In the genomic region with DNA sequence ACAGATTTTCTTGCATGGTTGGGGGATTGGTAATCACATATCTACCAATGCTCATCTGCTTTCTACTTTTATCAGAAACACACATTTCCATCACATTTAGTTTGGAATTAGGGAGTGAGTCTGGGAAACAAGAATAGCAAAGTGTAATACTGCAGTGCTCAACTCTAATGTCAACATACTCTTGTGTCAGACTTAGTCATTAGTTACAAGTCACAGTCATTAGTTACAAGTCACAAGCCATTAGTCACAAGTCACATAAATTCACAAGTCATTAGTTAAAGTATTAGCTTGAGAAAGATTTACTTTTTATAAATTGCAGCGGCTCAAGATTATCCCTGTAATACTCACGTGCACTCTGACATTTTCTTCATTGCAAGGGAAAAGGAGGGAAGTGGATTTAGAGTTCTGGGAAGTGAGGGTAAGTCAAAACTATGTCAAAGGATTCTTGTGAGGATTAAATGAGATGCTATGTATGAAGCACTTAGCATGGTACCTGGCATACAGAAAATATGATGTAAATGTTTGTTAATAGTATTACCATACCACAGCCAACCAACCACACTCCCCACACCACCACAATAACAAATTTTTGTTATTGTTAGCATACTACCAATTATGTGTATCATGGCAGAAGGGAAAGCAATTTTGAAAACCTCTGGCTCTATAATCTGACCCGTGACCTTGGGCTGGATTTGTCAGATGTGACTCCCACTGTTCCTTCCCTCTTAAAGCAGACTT, we compare ENCODE assay signal across 22 cellular contexts.
DNase-seq lines count a peak whose midpoint lies in the region; ATAC-seq and TF ChIP-seq lines count a peak whose summit lies in the region.
"Had no signal": no experiment of that assay in that cellular context is flagged by ENCODE, and none has a peak within 500 bp of the region (broad histone marks: within the 10 kb centered on the region; RNA-seq: fewer than 3 reads in every experiment).

No MANE protein-coding gene starts in this region.

- no TSS peak for BruUV-seq in PC-3 (replicated peaks; lab: Mats Ljungman, UMichigan)

- DNase-seq in EL (peak; percentile 17), PC-3 (peak; percentile 49), fibroblast of villous mesenchyme (ENCODE audit: low read depth) (peak; percentile 60), retinal pigment epithelial cell (ENCODE audit: low read depth) (peak; percentile 95), DMS114 treated with DMSO at 0.1 percent for 48 hours (lab: John Stamatoyannopoulos, UW; ENCODE audit: unreplicated experiment) (no peak), NCI-H82 treated with DMSO at 0.1 percent for 48 hours (lab: John Stamatoyannopoulos, UW; ENCODE audit: unreplicated experiment) (no peak)
- DNase-seq in stimulated activated CD4-positive, alpha-beta T cell treated with anti-CD3 and anti-CD28 coated beads, Interleukin-4, amount 100 ng/mL, for 1 hour = no peak
- DNase-seq in activated CD4-positive, CD25-positive, alpha-beta regulatory T cell treated with anti-CD3 and anti-CD28 coated beads, Interleukin-2, amount 50 U/mL, for 72 hours = no peak
- DNase-seq: activated CD4-positive, alpha-beta T cell treated with anti-CD3 and anti-CD28 coated beads for 36 hours; activated naive CD4-positive, alpha-beta T cell; activated T-cell treated with anti-CD3 and anti-CD28 coated beads, Interleukin-2, amount 50 U/mL, for 4 hours; brain microvascular endothelial cell; CD4-positive, alpha-beta T cell; DMS 273 treated with DMSO at 0.1 percent for 48 hours; effector memory CD4-positive, alpha-beta T cell; naive B cell; NCI-H1694; NCI-H524 treated with DMSO at 0.1 percent for 48 hours; stimulated activated naive B cell treated with anti-CD40 and anti-IgM and Interleukin-4, amounts not matched to agents 10 μg/mL and 1 μg/mL and 100 μg/mL, for 72 hours; T-helper 1 cell; thyroid gland had no signal

- no peaks in the 10 kb centered on the region for H3K79me2 ChIP-seq in PC-3 (ENCODE audit: low read length)

- no peaks in the 10 kb centered on the region for H3K27me3 ChIP-seq in PC-3 (ENCODE audit: low read length)
- H3K27me3 ChIP-seq: brain microvascular endothelial cell, SJSA1, thyroid gland had no signal

- TF ChIP-seq CTCF in PC-3 (conservative IDR thresholded peaks at IDR 0.05; ENCODE audit: low read depth, low read length) = no peak
- no peak for TF ChIP-seq CTCF in fibroblast of villous mesenchyme (IDR thresholded peaks at IDR 0.05; ENCODE audit: insufficient read depth, low read depth, low read length)
- TF ChIP-seq CTCF in retinal pigment epithelial cell (conservative IDR thresholded peaks at IDR 0.05; ENCODE audit: low read depth, low read length) = no peak

- H3K4me2 ChIP-seq in PC-3 (ENCODE audit: low read length) = no peak overlapping the region

- ATAC-seq in PC-3 = peak; percentile 95
- ATAC-seq: activated CD4-positive, alpha-beta T cell treated with anti-CD3 and anti-CD28 coated beads for 36 hours; activated T-cell treated with anti-CD3 and anti-CD28 coated beads, Interleukin-2, amount 50 U/mL, for 4 hours; stimulated activated naive B cell treated with anti-CD40 and anti-IgM and Interleukin-4, amounts not matched to agents 10 μg/mL and 1 μg/mL and 100 μg/mL, for 72 hours had no signal

- H3K9me2 ChIP-seq in PC-3 (replicated peaks; ENCODE audit: low read length) = no peaks in the 10 kb centered on the region

- H3K9ac ChIP-seq in PC-3 (ENCODE audit: low read length) = no peak overlapping the region

- H3F3A ChIP-seq in PC-3 (ENCODE audit: low read length, unreplicated experiment) = no peaks in the 10 kb centered on the region

- intact Hi-C loops in PC-3 (cut with micrococcal nuclease) = no loop called here

- no peaks in the 10 kb centered on the region for H3K9me3 ChIP-seq in PC-3 (ENCODE audit: low read length)
- H3K9me3 ChIP-seq: SJSA1, thyroid gland had no signal

- H4K20me1 ChIP-seq in PC-3 (ENCODE audit: low read length) = no peaks in the 10 kb centered on the region

- H3K4me3 ChIP-seq in PC-3 (ENCODE audit: low read length) (no peak overlapping the region), fibroblast of villous mesenchyme (ENCODE audit: low read depth, low read length) (no peak overlapping the region), retinal pigment epithelial cell (ENCODE audit: low read length) (no peak overlapping the region)
- H3K4me3 ChIP-seq: SJSA1, thyroid gland had no signal

- CTCF ChIA-PET in PC-3 (lab: Charles Lee) = no interaction called here

- POLR2A ChIA-PET in PC-3 (lab: Charles Lee; ENCODE audit: unreplicated experiment) = no interaction called here

- no peak overlapping the region for H2AFZ ChIP-seq in PC-3 (ENCODE audit: low read length)

- H3K27ac ChIP-seq in PC-3 (ENCODE audit: low read length) = peak overlapping the region; percentile 44
- H3K27ac ChIP-seq: brain microvascular endothelial cell, SJSA1, thyroid gland had no signal

- no peaks in the 10 kb centered on the region for H3K36me3 ChIP-seq in PC-3 (ENCODE audit: low read depth, low read length)
- H3K36me3 ChIP-seq: brain microvascular endothelial cell, SJSA1, thyroid gland had no signal

- H3K4me1 ChIP-seq in PC-3 (ENCODE audit: insufficient read depth, low read length) = peaks cover 12% of the 10 kb centered on the region
- H3K4me1 ChIP-seq: SJSA1, thyroid gland had no signal

Comparison
In these comparisons a context has a peak if more than half of its experiments do, and no peak if none do; other contexts are left out.
1. DNase-seq: peak in EL (single experiment), PC-3 (single experiment), fibroblast of villous mesenchyme (single experiment) and retinal pigment epithelial cell (single experiment); none in DMS114 treated with DMSO at 0.1 percent for 48 hours (single experiment), stimulated activated CD4-positive, alpha-beta T cell treated with anti-CD3 and anti-CD28 coated beads, Interleukin-4, amount 100 ng/mL, for 1 hour (single experiment), activated CD4-positive, CD25-positive, alpha-beta regulatory T cell treated with anti-CD3 and anti-CD28 coated beads, Interleukin-2, amount 50 U/mL, for 72 hours (single experiment) and NCI-H82 treated with DMSO at 0.1 percent for 48 hours (single experiment).